Comparison of ENCODE assay signal across 8 cellular contexts in genomic region chr9:14312721-14313377, GRCh38. TPM values are rescaled to one million over a fixed set of nuclear protein-coding genes. Genes with fewer than 3 reads are reported as not detected.
A peak's percentile ranks its signal among the peaks of the same experiment; 100 is the strongest.
DNase-seq lines count a peak whose midpoint lies in the region; ATAC-seq and TF ChIP-seq lines count a peak whose summit lies in the region.

No MANE protein-coding gene starts in this region.

- H3K27ac Mint-ChIP-seq in endothelial cell (ENCODE audit: unreplicated experiment) = peak overlapping the region; percentile 97

- H3K27ac ChIP-seq in muscle layer of duodenum (ENCODE audit: low read length) = peak overlapping the region; percentile 97

- H3K27me3 ChIP-seq in muscle layer of duodenum (ENCODE audit: low read depth, low read length) = no peaks in the 10 kb centered on the region

- DNase-seq in NCI-H774 (lab: John Stamatoyannopoulos, UW) = peak; percentile 40
- peak; percentile 50 for DNase-seq in endothelial cell (ENCODE audit: low spot score)
- DNase-seq in Kasumi-1 (lab: John Stamatoyannopoulos, UW) = no peak
- DNase-seq in HCEC 1CT = no peak

- H3K27me3 Mint-ChIP-seq in endothelial cell (ENCODE audit: unreplicated experiment) = peaks cover 34% of the 10 kb centered on the region

- peak overlapping the region; percentile 88 for H3K4me3 ChIP-seq in muscle layer of duodenum (ENCODE audit: low read depth in 1 of 2, low read length in 2 of 2)

- no peak for ATAC-seq in activated CD4-positive, CD25-positive, alpha-beta regulatory T cell treated with anti-CD3 and anti-CD28 coated beads, Interleukin-2, amount 50 U/mL, for 24 hours
- ATAC-seq in HG03457 (IDR thresholded peaks at IDR 0.05; ENCODE audit: unreplicated experiment) = no peak

- H3K9me3 Mint-ChIP-seq in endothelial cell (ENCODE audit: unreplicated experiment) = no peaks in the 10 kb centered on the region

- peaks cover 51% of the 10 kb centered on the region for H3K4me1 Mint-ChIP-seq in endothelial cell (ENCODE audit: unreplicated experiment)

- H3K4me1 ChIP-seq in ES-I3 (ENCODE audit: insufficient read depth, low read length) (peaks cover 20% of the 10 kb centered on the region), muscle layer of duodenum (ENCODE audit: control insufficient read depth in 1 of 2, insufficient read depth in 2 of 2, low read length in 2 of 2) (peaks cover 10 to 25% of the 10 kb centered on the region in 2 donors)

- peaks cover 27% of the 10 kb centered on the region for H3K36me3 Mint-ChIP-seq in endothelial cell (ENCODE audit: low read depth, unreplicated experiment)

- H3K4me3 Mint-ChIP-seq in endothelial cell (ENCODE audit: unreplicated experiment) = peak overlapping the region; percentile 100

- no peaks in the 10 kb centered on the region for H3K9me3 ChIP-seq in ES-I3 (ENCODE audit: control insufficient read depth, insufficient read depth, low read length)
- no peaks in the 10 kb centered on the region for H3K9me3 ChIP-seq in muscle layer of duodenum (ENCODE audit: control insufficient read depth in 1 of 2, low read length in 2 of 2)

- H3K9ac ChIP-seq in ES-I3 (ENCODE audit: low read depth, low read length) = peak overlapping the region; percentile 97

- TF ChIP-seq CTCF in endothelial cell (IDR thresholded peaks at IDR 0.05; ENCODE audit: unreplicated experiment) = no peak

- H3K36me3 ChIP-seq in ES-I3 (ENCODE audit: insufficient read depth, low read length) (no peaks in the 10 kb centered on the region), muscle layer of duodenum (ENCODE audit: control insufficient read depth in 1 of 2, insufficient read depth in 2 of 2, low read length in 2 of 2) (no peaks in the 10 kb centered on the region)

RNA-seq across cellular contexts. Expression of gene NFIB, which starts 1.1 kb away (rescaled TPM):
- 120 TPM for total RNA-seq in endothelial cell (ENCODE audit: unreplicated experiment)

Comparison
In these comparisons a context has a peak if more than half of its experiments do, and no peak if none do; other contexts are left out.
1. DNase-seq: peak in NCI-H774 (single experiment) and endothelial cell (single experiment); none in Kasumi-1 (0 of 2) and HCEC 1CT (single experiment).